Comparison of ENCODE assay signal across 20 cellular contexts in genomic region chr20:12875510-12875909, GRCh38.
"Had no signal": no experiment of that assay in that cellular context is flagged by ENCODE, and none has a peak within 500 bp of the region (broad histone marks: within the 10 kb centered on the region; RNA-seq: fewer than 3 reads in every experiment).

No MANE protein-coding gene starts in this region.

- H3K27me3 ChIP-seq: colonic mucosa, esophagus squamous epithelium, left lung, neutrophil, tibial nerve, vagina had no signal

- H3K36me3 Mint-ChIP-seq: activated CD4-positive, alpha-beta memory T cell treated with anti-CD3 and anti-CD28 coated beads for 36 hours; activated CD8-positive, alpha-beta memory T cell treated with anti-CD3 and anti-CD28 coated beads, Interleukin-2, amount 10 ng/mL, durations not matched to agents 7 days and 5 days; memory B cell; naive thymus-derived CD4-positive, alpha-beta T cell; stimulated activated memory B cell treated with anti-CD40 and anti-IgM and Interleukin-4, amounts not matched to agents 10 μg/mL and 1 μg/mL and 100 μg/mL, for 72 hours had no signal

- H3K9me3 Mint-ChIP-seq: activated CD4-positive, alpha-beta memory T cell treated with anti-CD3 and anti-CD28 coated beads for 36 hours; activated naive CD4-positive, alpha-beta T cell treated with anti-CD3 and anti-CD28 coated beads for 36 hours; activated naive CD8-positive, alpha-beta T cell treated with anti-CD3 and anti-CD28 coated beads, Interleukin-2, amount 50 U/mL, for 24 hours; activated T-helper 2 cell treated with anti-CD3 and anti-CD28 coated beads, Interferon-gamma antibody, Interleukin-2, Interleukin-4, amounts not matched to agents 10 μg/mL and 5 μg/mL and 100 μg/mL, durations not matched to agents 14 hours and 24 hours and 36 hours; memory B cell; naive thymus-derived CD4-positive, alpha-beta T cell had no signal

- DNase-seq: activated CD4-positive, alpha-beta memory T cell treated with anti-CD3 and anti-CD28 coated beads for 36 hours; activated CD4-positive, alpha-beta T cell treated with anti-CD3 and anti-CD28 coated beads for 36 hours; activated CD8-positive, alpha-beta memory T cell treated with anti-CD3 and anti-CD28 coated beads, Interleukin-2, amount 10 ng/mL, durations not matched to agents 7 days and 5 days; activated naive CD4-positive, alpha-beta T cell treated with anti-CD3 and anti-CD28 coated beads for 36 hours; activated naive CD8-positive, alpha-beta T cell treated with anti-CD3 and anti-CD28 coated beads, Interleukin-2, amount 50 U/mL, for 24 hours; activated T-cell treated with anti-CD3 and anti-CD28 coated beads, Interleukin-2, amount 50 U/mL, for 1 hour; colonic mucosa; esophagus squamous epithelium; left lung; mucosa of descending colon; naive thymus-derived CD4-positive, alpha-beta T cell; stimulated activated CD4-positive, alpha-beta T cell treated with anti-CD3 and anti-CD28 coated beads, Interleukin-2, amount 100 ng/mL, for 48 hours; T-helper 1 cell had no signal

- H3K4me1 Mint-ChIP-seq: activated CD4-positive, alpha-beta T cell treated with anti-CD3 and anti-CD28 coated beads for 36 hours; activated CD8-positive, alpha-beta memory T cell treated with anti-CD3 and anti-CD28 coated beads, Interleukin-2, amount 10 ng/mL, durations not matched to agents 7 days and 5 days; activated naive CD8-positive, alpha-beta T cell treated with anti-CD3 and anti-CD28 coated beads, Interleukin-2, amount 50 U/mL, for 24 hours; memory B cell; naive thymus-derived CD4-positive, alpha-beta T cell; stimulated activated memory B cell treated with anti-CD40 and anti-IgM and Interleukin-4, amounts not matched to agents 10 μg/mL and 1 μg/mL and 100 μg/mL, for 72 hours had no signal

- H3K36me3 ChIP-seq: colonic mucosa, esophagus squamous epithelium, left lung, neutrophil, tibial nerve, vagina had no signal

- H3K4me3 Mint-ChIP-seq: activated CD4-positive, alpha-beta memory T cell treated with anti-CD3 and anti-CD28 coated beads for 36 hours; activated CD4-positive, alpha-beta T cell treated with anti-CD3 and anti-CD28 coated beads for 36 hours; activated CD8-positive, alpha-beta memory T cell treated with anti-CD3 and anti-CD28 coated beads, Interleukin-2, amount 10 ng/mL, durations not matched to agents 7 days and 5 days; activated naive CD4-positive, alpha-beta T cell treated with anti-CD3 and anti-CD28 coated beads for 36 hours; activated naive CD8-positive, alpha-beta T cell treated with anti-CD3 and anti-CD28 coated beads, Interleukin-2, amount 50 U/mL, for 24 hours; memory B cell; naive thymus-derived CD4-positive, alpha-beta T cell; stimulated activated memory B cell treated with anti-CD40 and anti-IgM and Interleukin-4, amounts not matched to agents 10 μg/mL and 1 μg/mL and 100 μg/mL, for 72 hours had no signal

- H3K4me3 ChIP-seq: colonic mucosa, esophagus squamous epithelium, left lung, mucosa of descending colon, tibial nerve, vagina had no signal

- H3K27ac Mint-ChIP-seq: activated CD4-positive, alpha-beta memory T cell treated with anti-CD3 and anti-CD28 coated beads for 36 hours; activated CD4-positive, alpha-beta T cell treated with anti-CD3 and anti-CD28 coated beads for 36 hours; activated CD8-positive, alpha-beta memory T cell treated with anti-CD3 and anti-CD28 coated beads, Interleukin-2, amount 10 ng/mL, durations not matched to agents 7 days and 5 days; activated naive CD4-positive, alpha-beta T cell treated with anti-CD3 and anti-CD28 coated beads for 36 hours; activated naive CD8-positive, alpha-beta T cell treated with anti-CD3 and anti-CD28 coated beads, Interleukin-2, amount 50 U/mL, for 24 hours; activated T-helper 2 cell treated with anti-CD3 and anti-CD28 coated beads, Interferon-gamma antibody, Interleukin-2, Interleukin-4, amounts not matched to agents 10 μg/mL and 5 μg/mL and 100 μg/mL, durations not matched to agents 14 hours and 24 hours and 36 hours; memory B cell; naive thymus-derived CD4-positive, alpha-beta T cell; stimulated activated memory B cell treated with anti-CD40 and anti-IgM and Interleukin-4, amounts not matched to agents 10 μg/mL and 1 μg/mL and 100 μg/mL, for 72 hours had no signal

- ATAC-seq: activated CD4-positive, alpha-beta T cell treated with anti-CD3 and anti-CD28 coated beads for 36 hours; activated CD8-positive, alpha-beta memory T cell treated with anti-CD3 and anti-CD28 coated beads, Interleukin-2, amount 10 ng/mL, durations not matched to agents 7 days and 5 days; activated naive CD8-positive, alpha-beta T cell treated with anti-CD3 and anti-CD28 coated beads, Interleukin-2, amount 50 U/mL, for 24 hours; left lung; mucosa of descending colon; naive thymus-derived CD4-positive, alpha-beta T cell; stimulated activated memory B cell treated with anti-CD40 and anti-IgM and Interleukin-4, amounts not matched to agents 10 μg/mL and 1 μg/mL and 100 μg/mL, for 72 hours had no signal

- H3K4me1 ChIP-seq: colonic mucosa, esophagus squamous epithelium, left lung, tibial nerve, vagina had no signal

- H3K27me3 Mint-ChIP-seq: activated CD4-positive, alpha-beta memory T cell treated with anti-CD3 and anti-CD28 coated beads for 36 hours; activated CD8-positive, alpha-beta memory T cell treated with anti-CD3 and anti-CD28 coated beads, Interleukin-2, amount 10 ng/mL, durations not matched to agents 7 days and 5 days; activated naive CD8-positive, alpha-beta T cell treated with anti-CD3 and anti-CD28 coated beads, Interleukin-2, amount 50 U/mL, for 24 hours; memory B cell; naive thymus-derived CD4-positive, alpha-beta T cell; stimulated activated memory B cell treated with anti-CD40 and anti-IgM and Interleukin-4, amounts not matched to agents 10 μg/mL and 1 μg/mL and 100 μg/mL, for 72 hours had no signal

- H3K27ac ChIP-seq: colonic mucosa, esophagus squamous epithelium, left lung, neutrophil, tibial nerve, vagina, VCaP had no signal

- H3K9me3 ChIP-seq: colonic mucosa, esophagus squamous epithelium, left lung, mucosa of descending colon, neutrophil, tibial nerve, vagina had no signal
